In the genomic region with DNA sequence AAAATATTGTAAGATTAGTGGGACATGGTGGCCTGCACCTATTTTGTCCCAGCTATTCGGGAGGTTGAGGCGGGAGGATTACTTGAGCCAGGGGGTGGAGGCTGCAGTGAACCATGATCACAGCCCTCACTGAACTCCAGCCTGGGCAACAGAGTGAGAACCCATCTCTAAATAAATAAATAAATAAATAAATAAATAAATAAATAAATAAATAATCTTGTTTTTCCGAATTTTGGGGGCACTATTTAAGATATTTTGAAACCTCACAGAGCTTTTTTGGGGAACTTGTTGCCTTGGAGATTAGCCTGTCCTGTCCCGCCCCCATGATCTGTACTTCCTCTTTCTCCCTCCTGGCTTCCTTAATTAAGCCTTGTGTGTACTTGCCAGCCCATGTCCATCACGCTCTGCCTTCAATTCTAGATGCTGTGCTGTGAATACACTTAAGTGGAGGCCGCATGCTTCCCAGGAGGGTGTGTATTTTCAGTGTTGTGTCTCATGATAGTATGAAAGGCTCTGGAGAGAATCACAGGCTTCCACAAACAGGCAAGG, we compare ENCODE assay signal across 11 cellular contexts. TPM values are rescaled to one million over a fixed set of nuclear protein-coding genes. Genes with fewer than 3 reads are reported as not detected.
DNase-seq lines count a peak whose midpoint lies in the region; ATAC-seq and TF ChIP-seq lines count a peak whose summit lies in the region.
"Had no signal": no experiment of that assay in that cellular context is flagged by ENCODE, and none has a peak within 500 bp of the region (broad histone marks: within the 10 kb centered on the region; RNA-seq: fewer than 3 reads in every experiment).

No MANE protein-coding gene starts in this region.

- H3K4me2 ChIP-seq in smooth muscle cell = no peak overlapping the region

- CTCF ChIA-PET in naive thymus-derived CD4-positive, alpha-beta T cell (lab: Charles Lee) = no interaction called here

- intact Hi-C loops in naive thymus-derived CD4-positive, alpha-beta T cell (cut with micrococcal nuclease) = loop anchor here in 1 of 2 donors (10.0 kb wide), 1 partner anchor 181 kb away; a partner anchor contains a TSS
- intact Hi-C loops in activated T-helper 1 cell treated with anti-CD3 and anti-CD28 coated beads, Interleukin-12 subunit alpha, Interleukin-12 subunit beta, Interleukin-2, Interleukin-4 antibody, amounts not matched to agents 30 ng/mL and 10 ng/mL and 1 ng/mL, durations not matched to agents 14 hours and 24 hours and 36 hours (cut with micrococcal nuclease) = no loop called here

- no peak overlapping the region for H3K4me3 ChIP-seq in naive thymus-derived CD4-positive, alpha-beta T cell (ENCODE audit: low read length)
- H3K4me3 ChIP-seq in smooth muscle cell = no peak overlapping the region
- H3K4me3 ChIP-seq: breast epithelium, SK-N-MC had no signal

- H3K9ac ChIP-seq in smooth muscle cell (ENCODE audit: low read depth) = no peak overlapping the region

- no peaks in the 10 kb centered on the region for H3K9me3 Mint-ChIP-seq in naive thymus-derived CD4-positive, alpha-beta T cell
- no peaks in the 10 kb centered on the region for H3K9me3 Mint-ChIP-seq in activated T-helper 1 cell treated with anti-CD3 and anti-CD28 coated beads, Interleukin-12 subunit alpha, Interleukin-12 subunit beta, Interleukin-2, Interleukin-4 antibody, amounts not matched to agents 30 ng/mL and 10 ng/mL and 1 ng/mL, durations not matched to agents 14 hours and 24 hours and 36 hours

- peaks cover 13% of the 10 kb centered on the region in 2 donors for H3K4me1 ChIP-seq in naive thymus-derived CD4-positive, alpha-beta T cell (ENCODE audit: control insufficient read depth in 2 of 2, insufficient read depth in 2 of 2, low read length in 2 of 2)
- no peaks in the 10 kb centered on the region for H3K4me1 ChIP-seq in smooth muscle cell (ENCODE audit: low read depth)

- peaks cover 0 to 17% (median 0%) of the 10 kb centered on the region in 3 experiments for H3K36me3 ChIP-seq in naive thymus-derived CD4-positive, alpha-beta T cell (ENCODE audit: control insufficient read depth in 2 of 3, insufficient read depth in 3 of 3, low read length in 3 of 3)
- no peaks in the 10 kb centered on the region for H3K36me3 ChIP-seq in smooth muscle cell (ENCODE audit: low read depth)
- H3K36me3 ChIP-seq: breast epithelium had no signal

- TF ChIP-seq CTCF in GM13976 (IDR thresholded peaks at IDR 0.05; ENCODE audit: borderline replicate concordance, control extremely low read depth, extremely low read depth, insufficient read depth, missing control alignments) (no peak), smooth muscle cell (IDR thresholded peaks at IDR 0.05; ENCODE audit: borderline replicate concordance, insufficient read depth, poor library complexity, severe bottlenecking) (no peak)

- no peak overlapping the region for H3K27ac ChIP-seq in naive thymus-derived CD4-positive, alpha-beta T cell (ENCODE audit: low read depth, low read length)
- H3K27ac ChIP-seq in smooth muscle cell (ENCODE audit: low read depth) = no peak overlapping the region
- H3K27ac ChIP-seq: breast epithelium, SK-N-MC had no signal

- H3K4me3 Mint-ChIP-seq in naive thymus-derived CD4-positive, alpha-beta T cell = no peak overlapping the region
- H3K4me3 Mint-ChIP-seq in activated T-helper 1 cell treated with anti-CD3 and anti-CD28 coated beads, Interleukin-12 subunit alpha, Interleukin-12 subunit beta, Interleukin-2, Interleukin-4 antibody, amounts not matched to agents 30 ng/mL and 10 ng/mL and 1 ng/mL, durations not matched to agents 14 hours and 24 hours and 36 hours = no peak overlapping the region

- no peaks in the 10 kb centered on the region for H3K9me3 ChIP-seq in naive thymus-derived CD4-positive, alpha-beta T cell (ENCODE audit: control insufficient read depth in 2 of 3, low read length in 3 of 3)
- no peaks in the 10 kb centered on the region for H3K9me3 ChIP-seq in smooth muscle cell (replicated peaks; ENCODE audit: low read depth)
- H3K9me3 ChIP-seq: breast epithelium had no signal

- no peaks in the 10 kb centered on the region for H3F3A ChIP-seq in smooth muscle cell (ENCODE audit: low read depth)

- H3K79me2 ChIP-seq in smooth muscle cell (ENCODE audit: low read depth) = no peaks in the 10 kb centered on the region

- DNase-seq in GM13976 (ENCODE audit: low spot score) = peak; percentile 64
- DNase-seq in UCSD-AML1 (lab: John Stamatoyannopoulos, UW; ENCODE audit: unreplicated experiment) = peak; percentile 44
- DNase-seq in naive thymus-derived CD4-positive, alpha-beta T cell = no peak
- no peak for DNase-seq in activated T-helper 1 cell treated with anti-CD3 and anti-CD28 coated beads, Interleukin-12 subunit alpha, Interleukin-12 subunit beta, Interleukin-2, Interleukin-4 antibody, amounts not matched to agents 30 ng/mL and 10 ng/mL and 1 ng/mL, durations not matched to agents 14 hours and 24 hours and 36 hours (ENCODE audit: low spot score)
- no peak for DNase-seq in RKO (ENCODE audit: low spot score)
- DNase-seq in smooth muscle cell (lab: John Stamatoyannopoulos, UW; ENCODE audit: unreplicated experiment) = no peak
- DNase-seq: EL, NCI-H2171 treated with DMSO at 0.1 percent for 48 hours had no signal

- peaks cover 5% of the 10 kb centered on the region for H4K20me1 ChIP-seq in smooth muscle cell (ENCODE audit: low read depth)

- H3K4me1 Mint-ChIP-seq in naive thymus-derived CD4-positive, alpha-beta T cell = peaks cover 29 to 48% (median 40%) of the 10 kb centered on the region in 7 donors
- peaks cover 41% of the 10 kb centered on the region for H3K4me1 Mint-ChIP-seq in activated T-helper 1 cell treated with anti-CD3 and anti-CD28 coated beads, Interleukin-12 subunit alpha, Interleukin-12 subunit beta, Interleukin-2, Interleukin-4 antibody, amounts not matched to agents 30 ng/mL and 10 ng/mL and 1 ng/mL, durations not matched to agents 14 hours and 24 hours and 36 hours (ENCODE audit: low read depth)

- WGBS in smooth muscle cell (ENCODE audit: low lambda C conversion rate) = 88% methylated on average over 6 of the region's 6 CpGs

- no peaks in the 10 kb centered on the region for H3K27me3 ChIP-seq in naive thymus-derived CD4-positive, alpha-beta T cell (ENCODE audit: control insufficient read depth in 2 of 2, insufficient read depth in 2 of 2, low read length in 2 of 2)
- H3K27me3 ChIP-seq in smooth muscle cell (ENCODE audit: low read depth) = no peaks in the 10 kb centered on the region
- H3K27me3 ChIP-seq: breast epithelium had no signal

- no peaks in the 10 kb centered on the region for H3K27me3 Mint-ChIP-seq in naive thymus-derived CD4-positive, alpha-beta T cell
- H3K27me3 Mint-ChIP-seq in activated T-helper 1 cell treated with anti-CD3 and anti-CD28 coated beads, Interleukin-12 subunit alpha, Interleukin-12 subunit beta, Interleukin-2, Interleukin-4 antibody, amounts not matched to agents 30 ng/mL and 10 ng/mL and 1 ng/mL, durations not matched to agents 14 hours and 24 hours and 36 hours (ENCODE audit: insufficient read depth) = no peaks in the 10 kb centered on the region

- peaks cover 0 to 25% (median 7%) of the 10 kb centered on the region in 5 donors for H3K36me3 Mint-ChIP-seq in naive thymus-derived CD4-positive, alpha-beta T cell
- H3K36me3 Mint-ChIP-seq in activated T-helper 1 cell treated with anti-CD3 and anti-CD28 coated beads, Interleukin-12 subunit alpha, Interleukin-12 subunit beta, Interleukin-2, Interleukin-4 antibody, amounts not matched to agents 30 ng/mL and 10 ng/mL and 1 ng/mL, durations not matched to agents 14 hours and 24 hours and 36 hours (ENCODE audit: low read depth) = peaks cover 19% of the 10 kb centered on the region

- peak; percentile 50 for ATAC-seq in HG03565 (IDR thresholded peaks at IDR 0.05; ENCODE audit: unreplicated experiment)
- peak; percentile 58 for ATAC-seq in naive thymus-derived CD4-positive, alpha-beta T cell

- H2AFZ ChIP-seq in smooth muscle cell (ENCODE audit: low read depth) = no peak overlapping the region

- peak overlapping the region in 7 of 9 donors; percentile 10 to 74 (median 34) for H3K27ac Mint-ChIP-seq in naive thymus-derived CD4-positive, alpha-beta T cell
- H3K27ac Mint-ChIP-seq in activated T-helper 1 cell treated with anti-CD3 and anti-CD28 coated beads, Interleukin-12 subunit alpha, Interleukin-12 subunit beta, Interleukin-2, Interleukin-4 antibody, amounts not matched to agents 30 ng/mL and 10 ng/mL and 1 ng/mL, durations not matched to agents 14 hours and 24 hours and 36 hours = no peak overlapping the region

- POLR2A ChIA-PET in naive thymus-derived CD4-positive, alpha-beta T cell (lab: Charles Lee) = interaction anchor here (0.6 kb wide), 1 partner anchor 15 kb away, joined by 3 read pairs; no protein-coding TSS in a partner anchor

- in situ Hi-C loops in GM13976 (cut with MboI; ENCODE audit: low sequenced_read_pairs, unreplicated experiment) = no loop called here

RNA-seq across cellular contexts. Expression of a gene that starts 4.4 kb away (rescaled TPM):
- total RNA-seq in naive thymus-derived CD4-positive, alpha-beta T cell = 100 to 1,000 TPM in 2 of 5 experiments, 10 to 100 TPM in 3; 11.0 to 198 (median 47.7) TPM
- 10 to 100 TPM; 11.8 to 15.0 TPM for polyA plus RNA-seq in naive thymus-derived CD4-positive, alpha-beta T cell
- 38.4 and 39.7 TPM in 2 replicates for total RNA-seq in activated T-helper 1 cell treated with anti-CD3 and anti-CD28 coated beads, Interleukin-12 subunit alpha, Interleukin-12 subunit beta, Interleukin-2, Interleukin-4 antibody, amounts not matched to agents 30 ng/mL and 10 ng/mL and 1 ng/mL, durations not matched to agents 14 hours and 24 hours and 36 hours
- 5.8 and 20.6 TPM in 2 replicates for total RNA-seq in smooth muscle cell
- 9.7 and 21.7 TPM in 2 replicates for polyA plus RNA-seq in smooth muscle cell

Comparison
In these comparisons a context has a peak if more than half of its experiments do, and no peak if none do; other contexts are left out.
1. DNase-seq: peak in GM13976 (single experiment) and UCSD-AML1 (single experiment); none in naive thymus-derived CD4-positive, alpha-beta T cell (0 of 9), activated T-helper 1 cell treated with anti-CD3 and anti-CD28 coated beads, Interleukin-12 subunit alpha, Interleukin-12 subunit beta, Interleukin-2, Interleukin-4 antibody, amounts not matched to agents 30 ng/mL and 10 ng/mL and 1 ng/mL, durations not matched to agents 14 hours and 24 hours and 36 hours (single experiment), RKO (single experiment) and smooth muscle cell (single experiment).